23 cellular contexts compared by ENCODE assay signal in genomic region chr3:151568095-151568685, GRCh38.
DNase-seq lines count a peak whose midpoint lies in the region; ATAC-seq and TF ChIP-seq lines count a peak whose summit lies in the region.
"Had no signal": no experiment of that assay in that cellular context is flagged by ENCODE, and none has a peak within 500 bp of the region (broad histone marks: within the 10 kb centered on the region; RNA-seq: fewer than 3 reads in every experiment).

No MANE protein-coding gene starts in this region.

- no peaks in the 10 kb centered on the region for H3K36me3 Mint-ChIP-seq in activated T-helper 1 cell treated with anti-CD3 and anti-CD28 coated beads, Interleukin-12 subunit alpha, Interleukin-12 subunit beta, Interleukin-2, Interleukin-4 antibody, amounts not matched to agents 30 ng/mL and 10 ng/mL and 1 ng/mL, durations not matched to agents 14 hours and 24 hours and 36 hours (ENCODE audit: low read depth)
- H3K36me3 Mint-ChIP-seq in activated CD8-positive, alpha-beta T cell treated with anti-CD3 and anti-CD28 coated beads for 36 hours (ENCODE audit: low read depth): no peaks in the 10 kb centered on the region
- H3K36me3 Mint-ChIP-seq: activated naive CD8-positive, alpha-beta T cell treated with anti-CD3 and anti-CD28 coated beads, Interleukin-2, amount 10 ng/mL, durations not matched to agents 7 days and 5 days; naive thymus-derived CD8-positive, alpha-beta T cell had no signal

- H3K27me3 Mint-ChIP-seq in activated T-helper 1 cell treated with anti-CD3 and anti-CD28 coated beads, Interleukin-12 subunit alpha, Interleukin-12 subunit beta, Interleukin-2, Interleukin-4 antibody, amounts not matched to agents 30 ng/mL and 10 ng/mL and 1 ng/mL, durations not matched to agents 14 hours and 24 hours and 36 hours (ENCODE audit: insufficient read depth): peaks cover 5% of the 10 kb centered on the region
- H3K27me3 Mint-ChIP-seq in activated CD8-positive, alpha-beta T cell treated with anti-CD3 and anti-CD28 coated beads for 36 hours: no peaks in the 10 kb centered on the region
- H3K27me3 Mint-ChIP-seq: stimulated activated naive CD8-positive, alpha-beta T cell treated with anti-CD3 and anti-CD28 coated beads, Interleukin-15, amount 100 ng/mL, for 72 hours had no signal

- ATAC-seq in right cardiac atrium: peak; percentile 35 to 36
- no peak for ATAC-seq in HG03432 (IDR thresholded peaks at IDR 0.05; ENCODE audit: unreplicated experiment)
- no peak for ATAC-seq in activated CD8-positive, alpha-beta T cell treated with anti-CD3 and anti-CD28 coated beads for 36 hours
- ATAC-seq: effector memory CD8-positive, alpha-beta T cell; naive thymus-derived CD8-positive, alpha-beta T cell; Panc1; stimulated activated naive CD8-positive, alpha-beta T cell treated with anti-CD3 and anti-CD28 coated beads, Interleukin-15, amount 100 ng/mL, for 72 hours; T-helper 17 cell had no signal

- H3K36me3 ChIP-seq in HUES48 (ENCODE audit: control insufficient read depth, insufficient read depth, low read length) (no peaks in the 10 kb centered on the region), SK-N-MC (ENCODE audit: insufficient read depth, low read length) (no peaks in the 10 kb centered on the region)
- H3K36me3 ChIP-seq: esophagus squamous epithelium, SJCRH30, transverse colon had no signal

- H3K27ac ChIP-seq in HUES48 (ENCODE audit: low read depth, low read length): peak overlapping the region; percentile 68
- peak overlapping the region; percentile 38; the same call in 1 of the 2 replicates for H3K27ac ChIP-seq in SK-N-MC
- no peak overlapping the region for H3K27ac ChIP-seq in right cardiac atrium (ENCODE audit: low read length)
- H3K27ac ChIP-seq: HL-60, SJCRH30, transverse colon had no signal

- TF ChIP-seq CTCF in activated CD8-positive, alpha-beta T cell treated with anti-CD3 and anti-CD28 coated beads for 36 hours (IDR thresholded peaks at IDR 0.05): no peak

- intact Hi-C loops in right cardiac atrium (cut with DNase I): no loop called here
- intact Hi-C loops in activated T-helper 1 cell treated with anti-CD3 and anti-CD28 coated beads, Interleukin-12 subunit alpha, Interleukin-12 subunit beta, Interleukin-2, Interleukin-4 antibody, amounts not matched to agents 30 ng/mL and 10 ng/mL and 1 ng/mL, durations not matched to agents 14 hours and 24 hours and 36 hours (cut with micrococcal nuclease): no loop called here
- intact Hi-C loops in activated CD8-positive, alpha-beta T cell treated with anti-CD3 and anti-CD28 coated beads for 36 hours (cut with micrococcal nuclease): no loop called here

- H3K4me3 ChIP-seq in HUES48 (ENCODE audit: low read depth, low read length) (no peak overlapping the region), SK-N-MC (no peak overlapping the region), right cardiac atrium (ENCODE audit: low read length) (no peak overlapping the region)
- H3K4me3 ChIP-seq: esophagus squamous epithelium, SJCRH30, transverse colon had no signal

- POLR2A ChIA-PET in activated CD8-positive, alpha-beta T cell treated with anti-CD3 and anti-CD28 coated beads for 36 hours (lab: Charles Lee): interaction anchor here (0.6 kb wide), 1 partner anchor 212 kb away, joined by 3 read pairs; no protein-coding TSS in a partner anchor

- H3K4me3 Mint-ChIP-seq in activated T-helper 1 cell treated with anti-CD3 and anti-CD28 coated beads, Interleukin-12 subunit alpha, Interleukin-12 subunit beta, Interleukin-2, Interleukin-4 antibody, amounts not matched to agents 30 ng/mL and 10 ng/mL and 1 ng/mL, durations not matched to agents 14 hours and 24 hours and 36 hours: no peak overlapping the region
- H3K4me3 Mint-ChIP-seq in activated CD8-positive, alpha-beta T cell treated with anti-CD3 and anti-CD28 coated beads for 36 hours: no peak overlapping the region
- H3K4me3 Mint-ChIP-seq: activated naive CD8-positive, alpha-beta T cell treated with anti-CD3 and anti-CD28 coated beads, Interleukin-2, amount 10 ng/mL, durations not matched to agents 7 days and 5 days; effector memory CD8-positive, alpha-beta T cell; naive thymus-derived CD8-positive, alpha-beta T cell; stimulated activated naive CD8-positive, alpha-beta T cell treated with anti-CD3 and anti-CD28 coated beads, Interleukin-15, amount 100 ng/mL, for 72 hours; T-helper 17 cell had no signal

- H3K9me3 ChIP-seq in HUES48 (ENCODE audit: control insufficient read depth, insufficient read depth, low read length) (no peaks in the 10 kb centered on the region), SK-N-MC (ENCODE audit: low read depth, low read length) (no peaks in the 10 kb centered on the region), right cardiac atrium (ENCODE audit: control insufficient read depth, low read length) (no peaks in the 10 kb centered on the region)
- H3K9me3 ChIP-seq: esophagus squamous epithelium, SJCRH30, transverse colon had no signal

- H3K9ac ChIP-seq in HUES48 (ENCODE audit: low read depth, low read length) (no peak overlapping the region), SK-N-MC (ENCODE audit: insufficient read length) (peak overlapping the region; percentile 18)

- no peaks in the 10 kb centered on the region for H3K4me1 Mint-ChIP-seq in activated T-helper 1 cell treated with anti-CD3 and anti-CD28 coated beads, Interleukin-12 subunit alpha, Interleukin-12 subunit beta, Interleukin-2, Interleukin-4 antibody, amounts not matched to agents 30 ng/mL and 10 ng/mL and 1 ng/mL, durations not matched to agents 14 hours and 24 hours and 36 hours (ENCODE audit: low read depth)
- no peaks in the 10 kb centered on the region for H3K4me1 Mint-ChIP-seq in activated CD8-positive, alpha-beta T cell treated with anti-CD3 and anti-CD28 coated beads for 36 hours (ENCODE audit: low read depth)
- H3K4me1 Mint-ChIP-seq: activated naive CD8-positive, alpha-beta T cell treated with anti-CD3 and anti-CD28 coated beads, Interleukin-2, amount 10 ng/mL, durations not matched to agents 7 days and 5 days; stimulated activated naive CD8-positive, alpha-beta T cell treated with anti-CD3 and anti-CD28 coated beads, Interleukin-15, amount 100 ng/mL, for 72 hours; T-helper 17 cell had no signal

- CTCF ChIA-PET in activated CD8-positive, alpha-beta T cell treated with anti-CD3 and anti-CD28 coated beads for 36 hours (lab: Charles Lee): no interaction called here

- peak; percentile 91 for DNase-seq in COLO829 (ENCODE audit: low spot score)
- DNase-seq in SK-N-MC (ENCODE audit: low read depth, low spot score): no peak
- no peak for DNase-seq in right cardiac atrium
- no peak for DNase-seq in activated T-helper 1 cell treated with anti-CD3 and anti-CD28 coated beads, Interleukin-12 subunit alpha, Interleukin-12 subunit beta, Interleukin-2, Interleukin-4 antibody, amounts not matched to agents 30 ng/mL and 10 ng/mL and 1 ng/mL, durations not matched to agents 14 hours and 24 hours and 36 hours (ENCODE audit: low spot score)
- DNase-seq in activated CD8-positive, alpha-beta T cell treated with anti-CD3 and anti-CD28 coated beads for 36 hours: no peak
- DNase-seq in NCI-H128 (lab: John Stamatoyannopoulos, UW; ENCODE audit: unreplicated experiment): no peak
- DNase-seq: activated CD4-positive, alpha-beta T cell treated with anti-CD3 and anti-CD28 coated beads for 48 hours; activated naive CD8-positive, alpha-beta T cell treated with anti-CD3 and anti-CD28 coated beads, Interleukin-2, amount 10 ng/mL, durations not matched to agents 7 days and 5 days; effector memory CD8-positive, alpha-beta T cell; esophagus squamous epithelium; kidney glomerular epithelial cell; naive thymus-derived CD8-positive, alpha-beta T cell; NCI-H1417 treated with DMSO at 0.1 percent for 48 hours; NCI-H226; SJCRH30; stimulated activated naive CD8-positive, alpha-beta T cell treated with anti-CD3 and anti-CD28 coated beads, Interleukin-15, amount 100 ng/mL, for 72 hours; T-helper 17 cell; transverse colon had no signal

- 42% methylated on average over 4 of the region's 4 CpGs for WGBS in right cardiac atrium

- H3K4me1 ChIP-seq in HUES48 (ENCODE audit: control insufficient read depth, insufficient read depth, low read length): peaks cover 14% of the 10 kb centered on the region
- peaks cover 2% of the 10 kb centered on the region for H3K4me1 ChIP-seq in right cardiac atrium (ENCODE audit: control insufficient read depth, insufficient read depth, low read length)
- H3K4me1 ChIP-seq: SJCRH30, transverse colon had no signal

- H3K9me3 Mint-ChIP-seq in activated T-helper 1 cell treated with anti-CD3 and anti-CD28 coated beads, Interleukin-12 subunit alpha, Interleukin-12 subunit beta, Interleukin-2, Interleukin-4 antibody, amounts not matched to agents 30 ng/mL and 10 ng/mL and 1 ng/mL, durations not matched to agents 14 hours and 24 hours and 36 hours: no peaks in the 10 kb centered on the region
- H3K9me3 Mint-ChIP-seq in activated CD8-positive, alpha-beta T cell treated with anti-CD3 and anti-CD28 coated beads for 36 hours: no peaks in the 10 kb centered on the region
- H3K9me3 Mint-ChIP-seq: activated naive CD8-positive, alpha-beta T cell treated with anti-CD3 and anti-CD28 coated beads, Interleukin-2, amount 10 ng/mL, durations not matched to agents 7 days and 5 days; activated T-helper 2 cell treated with anti-CD3 and anti-CD28 coated beads, Interferon-gamma antibody, Interleukin-2, Interleukin-4, amounts not matched to agents 10 μg/mL and 5 μg/mL and 100 μg/mL, durations not matched to agents 14 hours and 24 hours and 36 hours; stimulated activated naive CD8-positive, alpha-beta T cell treated with anti-CD3 and anti-CD28 coated beads, Interleukin-15, amount 100 ng/mL, for 72 hours had no signal

- no peak overlapping the region for H3K27ac Mint-ChIP-seq in activated T-helper 1 cell treated with anti-CD3 and anti-CD28 coated beads, Interleukin-12 subunit alpha, Interleukin-12 subunit beta, Interleukin-2, Interleukin-4 antibody, amounts not matched to agents 30 ng/mL and 10 ng/mL and 1 ng/mL, durations not matched to agents 14 hours and 24 hours and 36 hours
- no peak overlapping the region for H3K27ac Mint-ChIP-seq in activated CD8-positive, alpha-beta T cell treated with anti-CD3 and anti-CD28 coated beads for 36 hours
- H3K27ac Mint-ChIP-seq: activated naive CD8-positive, alpha-beta T cell treated with anti-CD3 and anti-CD28 coated beads, Interleukin-2, amount 10 ng/mL, durations not matched to agents 7 days and 5 days; activated T-helper 2 cell treated with anti-CD3 and anti-CD28 coated beads, Interferon-gamma antibody, Interleukin-2, Interleukin-4, amounts not matched to agents 10 μg/mL and 5 μg/mL and 100 μg/mL, durations not matched to agents 14 hours and 24 hours and 36 hours; effector memory CD8-positive, alpha-beta T cell; naive thymus-derived CD8-positive, alpha-beta T cell; stimulated activated naive CD8-positive, alpha-beta T cell treated with anti-CD3 and anti-CD28 coated beads, Interleukin-15, amount 100 ng/mL, for 72 hours; T-helper 17 cell had no signal

- H3K27me3 ChIP-seq in HUES48 (ENCODE audit: control insufficient read depth, insufficient read depth, low read length) (no peaks in the 10 kb centered on the region), right cardiac atrium (ENCODE audit: control insufficient read depth, insufficient read depth) (no peaks in the 10 kb centered on the region)
- H3K27me3 ChIP-seq: esophagus squamous epithelium, SJCRH30, transverse colon had no signal

Comparison
In these comparisons a context has a peak if more than half of its experiments do, and no peak if none do; other contexts are left out.
1. ATAC-seq: peak in right cardiac atrium (2 of 2); none in HG03432 (single experiment) and activated CD8-positive, alpha-beta T cell treated with anti-CD3 and anti-CD28 coated beads for 36 hours (single experiment).